1 cellular context compared by ENCODE assay signal in genomic region chr1:225427249-225428065, GRCh38.
TF ChIP-seq lines count a peak whose summit lies in the region.

TSS of gene LBR (minus strand) at chr1:225428038. CDS start at chr1:225424075, 3,963 bp downstream.

TF ChIP-seq in GM23338, 12 proteins besides CTCF, POLR2A, EP300 and RAD21 (continued from another document):
- TF ChIP-seq, protein P1, sequence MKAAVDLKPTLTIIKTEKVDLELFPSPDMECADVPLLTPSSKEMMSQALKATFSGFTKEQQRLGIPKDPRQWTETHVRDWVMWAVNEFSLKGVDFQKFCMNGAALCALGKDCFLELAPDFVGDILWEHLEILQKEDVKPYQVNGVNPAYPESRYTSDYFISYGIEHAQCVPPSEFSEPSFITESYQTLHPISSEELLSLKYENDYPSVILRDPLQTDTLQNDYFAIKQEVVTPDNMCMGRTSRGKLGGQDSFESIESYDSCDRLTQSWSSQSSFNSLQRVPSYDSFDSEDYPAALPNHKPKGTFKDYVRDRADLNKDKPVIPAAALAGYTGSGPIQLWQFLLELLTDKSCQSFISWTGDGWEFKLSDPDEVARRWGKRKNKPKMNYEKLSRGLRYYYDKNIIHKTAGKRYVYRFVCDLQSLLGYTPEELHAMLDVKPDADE (IDR thresholded peaks at IDR 0.05), result no peak
- TF ChIP-seq JUNB (IDR thresholded peaks at IDR 0.05; ENCODE audit: unreplicated experiment) (no peak), NANOG (IDR thresholded peaks at IDR 0.05; ENCODE audit: borderline replicate concordance) (no peak), EZH2phosphoT487 (IDR thresholded peaks at IDR 0.05; ENCODE audit: unreplicated experiment) (no peak), ZNF331 (CRISPR knock-in tag; IDR thresholded peaks at IDR 0.05; ENCODE audit: low read depth) (no peak), STAT1 (IDR thresholded peaks at IDR 0.05; ENCODE audit: unreplicated experiment) (no peak), POLR2AphosphoS5 (IDR thresholded peaks at IDR 0.05; ENCODE audit: low read depth) (no peak), ZNF114 (CRISPR knock-in tag; IDR thresholded peaks at IDR 0.05) (no peak), EZH2 (IDR thresholded peaks at IDR 0.05; ENCODE audit: low read depth, unreplicated experiment) (no peak)
- TF ChIP-seq, protein P2, sequence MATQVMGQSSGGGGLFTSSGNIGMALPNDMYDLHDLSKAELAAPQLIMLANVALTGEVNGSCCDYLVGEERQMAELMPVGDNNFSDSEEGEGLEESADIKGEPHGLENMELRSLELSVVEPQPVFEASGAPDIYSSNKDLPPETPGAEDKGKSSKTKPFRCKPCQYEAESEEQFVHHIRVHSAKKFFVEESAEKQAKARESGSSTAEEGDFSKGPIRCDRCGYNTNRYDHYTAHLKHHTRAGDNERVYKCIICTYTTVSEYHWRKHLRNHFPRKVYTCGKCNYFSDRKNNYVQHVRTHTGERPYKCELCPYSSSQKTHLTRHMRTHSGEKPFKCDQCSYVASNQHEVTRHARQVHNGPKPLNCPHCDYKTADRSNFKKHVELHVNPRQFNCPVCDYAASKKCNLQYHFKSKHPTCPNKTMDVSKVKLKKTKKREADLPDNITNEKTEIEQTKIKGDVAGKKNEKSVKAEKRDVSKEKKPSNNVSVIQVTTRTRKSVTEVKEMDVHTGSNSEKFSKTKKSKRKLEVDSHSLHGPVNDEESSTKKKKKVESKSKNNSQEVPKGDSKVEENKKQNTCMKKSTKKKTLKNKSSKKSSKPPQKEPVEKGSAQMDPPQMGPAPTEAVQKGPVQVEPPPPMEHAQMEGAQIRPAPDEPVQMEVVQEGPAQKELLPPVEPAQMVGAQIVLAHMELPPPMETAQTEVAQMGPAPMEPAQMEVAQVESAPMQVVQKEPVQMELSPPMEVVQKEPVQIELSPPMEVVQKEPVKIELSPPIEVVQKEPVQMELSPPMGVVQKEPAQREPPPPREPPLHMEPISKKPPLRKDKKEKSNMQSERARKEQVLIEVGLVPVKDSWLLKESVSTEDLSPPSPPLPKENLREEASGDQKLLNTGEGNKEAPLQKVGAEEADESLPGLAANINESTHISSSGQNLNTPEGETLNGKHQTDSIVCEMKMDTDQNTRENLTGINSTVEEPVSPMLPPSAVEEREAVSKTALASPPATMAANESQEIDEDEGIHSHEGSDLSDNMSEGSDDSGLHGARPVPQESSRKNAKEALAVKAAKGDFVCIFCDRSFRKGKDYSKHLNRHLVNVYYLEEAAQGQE (IDR thresholded peaks at IDR 0.05; ENCODE audit: unreplicated experiment), result no peak
